15 cellular contexts compared by ENCODE assay signal in genomic region chr3:147113293-147114045, GRCh38.
DNase-seq lines count a peak whose midpoint lies in the region; ATAC-seq and TF ChIP-seq lines count a peak whose summit lies in the region.
"Had no signal": no experiment of that assay in that cellular context is flagged by ENCODE, and none has a peak within 500 bp of the region (broad histone marks: within the 10 kb centered on the region; RNA-seq: fewer than 3 reads in every experiment).

No MANE protein-coding gene starts in this region.

- ATAC-seq in RWPE2 (ENCODE audit: low read depth) (peak; percentile 76), HG02840 (IDR thresholded peaks at IDR 0.05; ENCODE audit: low FRiP score, unreplicated experiment) (no peak)
- ATAC-seq: activated T-helper 17 cell treated with anti-CD3 and anti-CD28 coated beads, Interleukin-2, amount 50 U/mL, for 72 hours; GM12878 had no signal

- H3K27me3 ChIP-seq in RWPE2 (ENCODE audit: insufficient read depth, poor library complexity, severe bottlenecking) = no peaks in the 10 kb centered on the region

- no peak overlapping the region for H3K4me3 ChIP-seq in RWPE2 (ENCODE audit: severe bottlenecking)
- H3K4me3 ChIP-seq: GM12878 had no signal

- DNase-seq in GM03348 (ENCODE audit: low spot score) = peak; percentile 31
- DNase-seq in RWPE2 (ENCODE audit: low spot score) = no peak
- peak; percentile 1 for DNase-seq in epithelial cell of prostate (ENCODE audit: low read depth, low spot score)
- DNase-seq in renal cortical epithelial cell (ENCODE audit: low read depth) = peak; percentile 36
- no peak for DNase-seq in HPDE6-E6E7 (ENCODE audit: extremely low spot score)
- no peak for DNase-seq in NCI-H510A treated with DMSO at 0.1 percent for 48 hours (lab: John Stamatoyannopoulos, UW)
- no peak for DNase-seq in NCI-H2029 treated with DMSO at 0.1 percent for 48 hours (lab: John Stamatoyannopoulos, UW)
- DNase-seq: activated CD4-positive, alpha-beta T cell treated with anti-CD3 and anti-CD28 coated beads for 48 hours; Calu3; head of caudate nucleus; NCI-H1417; T-helper 1 cell had no signal

- H3K36me3 ChIP-seq in RWPE2 (ENCODE audit: low read depth) = no peaks in the 10 kb centered on the region

- TF ChIP-seq CTCF in RWPE2 (IDR thresholded peaks at IDR 0.05; ENCODE audit: poor library complexity, severe bottlenecking) = no peak

- no peaks in the 10 kb centered on the region for H3K9me3 ChIP-seq in RWPE2 (ENCODE audit: severe bottlenecking)

- H3K4me1 ChIP-seq in RWPE2 (ENCODE audit: insufficient read depth, poor library complexity, severe bottlenecking) = no peaks in the 10 kb centered on the region

- H3K27ac ChIP-seq in RWPE2 (ENCODE audit: poor library complexity, severe bottlenecking) = no peak overlapping the region
- H3K27ac ChIP-seq in epithelial cell of prostate = no peak overlapping the region

Comparison
In these comparisons a context has a peak if more than half of its experiments do, and no peak if none do; other contexts are left out.
1. DNase-seq: peak in GM03348 (single experiment), epithelial cell of prostate (single experiment) and renal cortical epithelial cell (single experiment); none in RWPE2 (single experiment), HPDE6-E6E7 (single experiment), NCI-H510A treated with DMSO at 0.1 percent for 48 hours (single experiment) and NCI-H2029 treated with DMSO at 0.1 percent for 48 hours (single experiment).